Comparison of ENCODE assay signal across 8 cellular contexts in genomic region chr15:85329561-85330421, GRCh38. TPM values are rescaled to one million over a fixed set of nuclear protein-coding genes. Genes with fewer than 3 reads are reported as not detected.
A peak's percentile ranks its signal among the peaks of the same experiment; 100 is the strongest.
DNase-seq lines count a peak whose midpoint lies in the region; ATAC-seq lines count a peak whose summit lies in the region.

No MANE protein-coding gene starts in this region.

- ATAC-seq in GM18520 (IDR thresholded peaks at IDR 0.05; ENCODE audit: unreplicated experiment) (peak; percentile 44), HG02938 (IDR thresholded peaks at IDR 0.05; ENCODE audit: unreplicated experiment) (peak; percentile 60)
- ATAC-seq in central memory CD8-positive, alpha-beta T cell (replicated peaks; ENCODE audit: extremely low read depth, poor library complexity, severe bottlenecking), result peak; percentile 35

- peaks cover 5% of the 10 kb centered on the region for H3K36me3 Mint-ChIP-seq in central memory CD8-positive, alpha-beta T cell (ENCODE audit: insufficient read depth)

- H3K27ac Mint-ChIP-seq in central memory CD8-positive, alpha-beta T cell (ENCODE audit: low read depth), result peak overlapping the region; percentile 95

- H3K27ac ChIP-seq in ACC112 (ENCODE audit: low read depth, low read length) (peak overlapping the region; percentile 78), muscle layer of colon (ENCODE audit: low read depth, low read length) (peak overlapping the region; percentile 54)

- peak overlapping the region; percentile 82 for H3K4me3 ChIP-seq in ACC112 (ENCODE audit: low read depth, low read length)
- peak overlapping the region; percentile 12 to 70 for H3K4me3 ChIP-seq in muscle layer of colon (ENCODE audit: low read depth in 1 of 2, low read length in 2 of 2)

- DNase-seq in RPMI7951 (ENCODE audit: low read depth) (peak; percentile 88), NCI-H2081 (lab: John Stamatoyannopoulos, UW) (no peak), T-helper 9 cell (no peak)
- DNase-seq in central memory CD8-positive, alpha-beta T cell (ENCODE audit: low spot score in 2 of 2), result no peak

- H3K4me1 ChIP-seq in ACC112 (ENCODE audit: control insufficient read depth, insufficient read depth, low read length, unreplicated experiment), result peaks cover 30% of the 10 kb centered on the region
- H3K4me1 ChIP-seq in muscle layer of colon (ENCODE audit: insufficient read depth, low read length), result peaks cover 19% of the 10 kb centered on the region

- peaks cover 38% of the 10 kb centered on the region for H3K4me1 Mint-ChIP-seq in central memory CD8-positive, alpha-beta T cell

- H3K27me3 ChIP-seq in ACC112 (ENCODE audit: insufficient read depth, low read length), result no peaks in the 10 kb centered on the region
- no peaks in the 10 kb centered on the region for H3K27me3 ChIP-seq in muscle layer of colon (ENCODE audit: control insufficient read depth in 1 of 2, insufficient read depth in 2 of 2, low read length in 2 of 2)

- peak overlapping the region; percentile 90 for H2AFZ ChIP-seq in ACC112 (ENCODE audit: low read length, unreplicated experiment)

- no peaks in the 10 kb centered on the region for H3K36me3 ChIP-seq in ACC112 (ENCODE audit: insufficient read depth, low read length)
- H3K36me3 ChIP-seq in muscle layer of colon (ENCODE audit: insufficient read depth, low read length), result no peaks in the 10 kb centered on the region

- H3K9ac ChIP-seq in muscle layer of colon (ENCODE audit: low read length), result peak overlapping the region; percentile 31

- H3K9me3 ChIP-seq in muscle layer of colon (ENCODE audit: low read length), result no peaks in the 10 kb centered on the region

- H3K79me2 ChIP-seq in ACC112 (ENCODE audit: control insufficient read depth, insufficient read depth, low read length, unreplicated experiment), result no peaks in the 10 kb centered on the region

- no peaks in the 10 kb centered on the region for H3K27me3 Mint-ChIP-seq in central memory CD8-positive, alpha-beta T cell

- H3K4me3 Mint-ChIP-seq in central memory CD8-positive, alpha-beta T cell, result peak overlapping the region; percentile 84

- no peaks in the 10 kb centered on the region for H3K9me3 Mint-ChIP-seq in central memory CD8-positive, alpha-beta T cell

RNA-seq across cellular contexts. Expression of gene AKAP13, which starts 50.6 kb away (rescaled TPM):
- total RNA-seq in RPMI7951 (2014; rRNA removed; shearing (Covaris generic)), result 27.3 and 28.5 TPM in 2 replicates
